Comparison of ENCODE assay signal across 36 cellular contexts in genomic region chr11:113732092-113732491, GRCh38. TPM values are rescaled to one million over a fixed set of nuclear protein-coding genes. Genes with fewer than 3 reads are reported as not detected.
"Had no signal": no experiment of that assay in that cellular context is flagged by ENCODE, and none has a peak within 500 bp of the region (broad histone marks: within the 10 kb centered on the region; RNA-seq: fewer than 3 reads in every experiment).

No MANE protein-coding gene starts in this region.

- H3K27me3 Mint-ChIP-seq: activated CD4-positive, alpha-beta memory T cell treated with anti-CD3 and anti-CD28 coated beads for 36 hours; activated CD4-positive, alpha-beta T cell treated with anti-CD3 and anti-CD28 coated beads for 36 hours; activated CD4-positive, alpha-beta T cell treated with anti-CD3 and anti-CD28 coated beads, Interleukin-2, amount 10 ng/mL, durations not matched to agents 24 days and 14 days; activated CD8-positive, alpha-beta memory T cell treated with anti-CD3 and anti-CD28 coated beads, Interleukin-2, amount 10 ng/mL, durations not matched to agents 7 days and 5 days; activated naive CD4-positive, alpha-beta T cell treated with anti-CD3 and anti-CD28 coated beads, Interleukin-2, amount 10 ng/mL, durations not matched to agents 7 days and 5 days; activated naive CD8-positive, alpha-beta T cell treated with anti-CD3 and anti-CD28 coated beads, Interleukin-2, amount 10 ng/mL, durations not matched to agents 7 days and 5 days; brain; central memory CD8-positive, alpha-beta T cell; effector memory CD8-positive, alpha-beta T cell had no signal

- DNase-seq: activated CD4-positive, alpha-beta memory T cell treated with anti-CD3 and anti-CD28 coated beads for 36 hours; activated CD4-positive, alpha-beta T cell treated with anti-CD3 and anti-CD28 coated beads for 36 hours; activated CD4-positive, alpha-beta T cell treated with anti-CD3 and anti-CD28 coated beads, Interleukin-2, amount 10 ng/mL, durations not matched to agents 24 days and 14 days; activated CD4-positive, CD25-positive, alpha-beta regulatory T cell; activated CD4-positive, CD25-positive, alpha-beta regulatory T cell treated with anti-CD3 and anti-CD28 coated beads, Interleukin-2, amount 50 U/mL, for 72 hours; activated CD8-positive, alpha-beta memory T cell treated with anti-CD3 and anti-CD28 coated beads, Interleukin-2, amount 10 ng/mL, durations not matched to agents 7 days and 5 days; activated CD8-positive, alpha-beta memory T cell treated with anti-CD3 and anti-CD28 coated beads, Interleukin-2, amount 50 U/mL, for 4 hours; activated CD8-positive, alpha-beta T cell treated with anti-CD3 and anti-CD28 coated beads, Interleukin-2, amount 10 ng/mL, durations not matched to agents 7 days and 5 days; activated effector memory CD4-positive, alpha-beta T cell treated with anti-CD3 and anti-CD28 coated beads, Interleukin-2, amount 50 U/mL, for 16 hours; activated naive CD4-positive, alpha-beta T cell treated with anti-CD3 and anti-CD28 coated beads, Interleukin-2, amount 10 ng/mL, durations not matched to agents 7 days and 5 days; activated naive CD8-positive, alpha-beta T cell treated with anti-CD3 and anti-CD28 coated beads, Interleukin-2, amount 10 ng/mL, durations not matched to agents 7 days and 5 days; activated T-cell treated with anti-CD3 and anti-CD28 coated beads, Interleukin-2, amount 50 U/mL, for 1 hour; activated T-cell treated with anti-CD3 and anti-CD28 coated beads, Interleukin-2, amount 50 U/mL, for 48 hours; amygdala; aorta; cortex of kidney; dermis blood vessel endothelial cell; effector CD4-positive, alpha-beta T cell; effector memory CD8-positive, alpha-beta T cell; erythroblast; foreskin melanocyte; T-helper 2 cell had no signal

- ATAC-seq: activated CD4-positive, alpha-beta T cell treated with anti-CD3 and anti-CD28 coated beads for 36 hours; activated CD8-positive, alpha-beta memory T cell treated with anti-CD3 and anti-CD28 coated beads, Interleukin-2, amount 10 ng/mL, durations not matched to agents 7 days and 5 days; activated CD8-positive, alpha-beta T cell treated with anti-CD3 and anti-CD28 coated beads, Interleukin-2, amount 10 ng/mL, durations not matched to agents 7 days and 5 days; activated naive CD4-positive, alpha-beta T cell treated with anti-CD3 and anti-CD28 coated beads, Interleukin-2, amount 50 U/mL, for 72 hours; effector memory CD8-positive, alpha-beta T cell; gastroesophageal sphincter had no signal

- H3K4me3 ChIP-seq: esophagus muscularis mucosa, gastroesophageal sphincter had no signal

- H3K9me3 Mint-ChIP-seq: activated CD4-positive, alpha-beta memory T cell treated with anti-CD3 and anti-CD28 coated beads for 36 hours; activated CD4-positive, alpha-beta T cell treated with anti-CD3 and anti-CD28 coated beads, Interleukin-2, amount 10 ng/mL, durations not matched to agents 24 days and 14 days; activated naive CD4-positive, alpha-beta T cell treated with anti-CD3 and anti-CD28 coated beads, Interleukin-2, amount 10 ng/mL, durations not matched to agents 7 days and 5 days; activated naive CD4-positive, alpha-beta T cell treated with anti-CD3 and anti-CD28 coated beads, Interleukin-2, amount 50 U/mL, for 72 hours; activated naive CD8-positive, alpha-beta T cell treated with anti-CD3 and anti-CD28 coated beads, Interleukin-2, amount 10 ng/mL, durations not matched to agents 7 days and 5 days; activated T-helper 1 cell treated with anti-CD3 and anti-CD28 coated beads, Interleukin-12 subunit alpha, Interleukin-12 subunit beta, Interleukin-2, Interleukin-4 antibody, amounts not matched to agents 30 ng/mL and 10 ng/mL and 1 ng/mL, durations not matched to agents 14 hours and 24 hours and 36 hours; activated T-helper 2 cell treated with anti-CD3 and anti-CD28 coated beads, Interferon-gamma antibody, Interleukin-2, Interleukin-4, amounts not matched to agents 10 μg/mL and 5 μg/mL and 100 μg/mL, durations not matched to agents 14 hours and 24 hours and 36 hours; brain; central memory CD8-positive, alpha-beta T cell; effector memory CD8-positive, alpha-beta T cell had no signal

- H3K27ac Mint-ChIP-seq: activated CD4-positive, alpha-beta memory T cell treated with anti-CD3 and anti-CD28 coated beads for 36 hours; activated CD4-positive, alpha-beta T cell treated with anti-CD3 and anti-CD28 coated beads for 36 hours; activated CD4-positive, alpha-beta T cell treated with anti-CD3 and anti-CD28 coated beads, Interleukin-2, amount 10 ng/mL, durations not matched to agents 24 days and 14 days; activated CD8-positive, alpha-beta memory T cell treated with anti-CD3 and anti-CD28 coated beads, Interleukin-2, amount 10 ng/mL, durations not matched to agents 7 days and 5 days; activated CD8-positive, alpha-beta T cell treated with anti-CD3 and anti-CD28 coated beads, Interleukin-2, amount 10 ng/mL, durations not matched to agents 7 days and 5 days; activated naive CD4-positive, alpha-beta T cell treated with anti-CD3 and anti-CD28 coated beads, Interleukin-2, amount 10 ng/mL, durations not matched to agents 7 days and 5 days; activated naive CD4-positive, alpha-beta T cell treated with anti-CD3 and anti-CD28 coated beads, Interleukin-2, amount 50 U/mL, for 72 hours; activated naive CD8-positive, alpha-beta T cell treated with anti-CD3 and anti-CD28 coated beads, Interleukin-2, amount 10 ng/mL, durations not matched to agents 7 days and 5 days; activated T-helper 1 cell treated with anti-CD3 and anti-CD28 coated beads, Interleukin-12 subunit alpha, Interleukin-12 subunit beta, Interleukin-2, Interleukin-4 antibody, amounts not matched to agents 30 ng/mL and 10 ng/mL and 1 ng/mL, durations not matched to agents 14 hours and 24 hours and 36 hours; activated T-helper 2 cell treated with anti-CD3 and anti-CD28 coated beads, Interferon-gamma antibody, Interleukin-2, Interleukin-4, amounts not matched to agents 10 μg/mL and 5 μg/mL and 100 μg/mL, durations not matched to agents 14 hours and 24 hours and 36 hours; brain had no signal

- H3K4me1 Mint-ChIP-seq: activated naive CD4-positive, alpha-beta T cell treated with anti-CD3 and anti-CD28 coated beads, Interleukin-2, amount 10 ng/mL, durations not matched to agents 7 days and 5 days; activated naive CD8-positive, alpha-beta T cell treated with anti-CD3 and anti-CD28 coated beads, Interleukin-2, amount 10 ng/mL, durations not matched to agents 7 days and 5 days; central memory CD8-positive, alpha-beta T cell had no signal

- H3K4me3 Mint-ChIP-seq: activated CD4-positive, alpha-beta memory T cell treated with anti-CD3 and anti-CD28 coated beads for 36 hours; activated CD4-positive, alpha-beta T cell treated with anti-CD3 and anti-CD28 coated beads for 36 hours; activated CD4-positive, alpha-beta T cell treated with anti-CD3 and anti-CD28 coated beads, Interleukin-2, amount 10 ng/mL, durations not matched to agents 24 days and 14 days; activated CD8-positive, alpha-beta memory T cell treated with anti-CD3 and anti-CD28 coated beads, Interleukin-2, amount 10 ng/mL, durations not matched to agents 7 days and 5 days; activated CD8-positive, alpha-beta T cell treated with anti-CD3 and anti-CD28 coated beads, Interleukin-2, amount 10 ng/mL, durations not matched to agents 7 days and 5 days; activated naive CD4-positive, alpha-beta T cell treated with anti-CD3 and anti-CD28 coated beads, Interleukin-2, amount 10 ng/mL, durations not matched to agents 7 days and 5 days; activated naive CD8-positive, alpha-beta T cell treated with anti-CD3 and anti-CD28 coated beads, Interleukin-2, amount 10 ng/mL, durations not matched to agents 7 days and 5 days; activated T-helper 1 cell treated with anti-CD3 and anti-CD28 coated beads, Interleukin-12 subunit alpha, Interleukin-12 subunit beta, Interleukin-2, Interleukin-4 antibody, amounts not matched to agents 30 ng/mL and 10 ng/mL and 1 ng/mL, durations not matched to agents 14 hours and 24 hours and 36 hours; brain; central memory CD8-positive, alpha-beta T cell; effector memory CD8-positive, alpha-beta T cell had no signal

RNA-seq across cellular contexts. Expression of gene CLDN25, which starts 47.5 kb away (rescaled TPM):
- total RNA-seq: activated CD4-positive, alpha-beta memory T cell treated with anti-CD3 and anti-CD28 coated beads for 36 hours; activated CD4-positive, alpha-beta T cell treated with anti-CD3 and anti-CD28 coated beads for 36 hours; activated CD4-positive, alpha-beta T cell treated with anti-CD3 and anti-CD28 coated beads, Interleukin-2, amount 10 ng/mL, durations not matched to agents 24 days and 14 days; activated CD8-positive, alpha-beta memory T cell treated with anti-CD3 and anti-CD28 coated beads for 36 hours; activated CD8-positive, alpha-beta memory T cell treated with anti-CD3 and anti-CD28 coated beads, Interleukin-2, amount 10 ng/mL, durations not matched to agents 7 days and 5 days; activated CD8-positive, alpha-beta T cell treated with anti-CD3 and anti-CD28 coated beads, Interleukin-2, amount 10 ng/mL, durations not matched to agents 7 days and 5 days; activated naive CD4-positive, alpha-beta T cell treated with anti-CD3 and anti-CD28 coated beads, Interleukin-2, amount 50 U/mL, for 72 hours; activated naive CD8-positive, alpha-beta T cell treated with anti-CD3 and anti-CD28 coated beads, Interleukin-2, amount 10 ng/mL, durations not matched to agents 7 days and 5 days; activated T-helper 1 cell treated with anti-CD3 and anti-CD28 coated beads, Interleukin-12 subunit alpha, Interleukin-12 subunit beta, Interleukin-2, Interleukin-4 antibody, amounts not matched to agents 30 ng/mL and 10 ng/mL and 1 ng/mL, durations not matched to agents 14 hours and 24 hours and 36 hours; activated T-helper 2 cell treated with anti-CD3 and anti-CD28 coated beads, Interferon-gamma antibody, Interleukin-2, Interleukin-4, amounts not matched to agents 10 μg/mL and 5 μg/mL and 100 μg/mL, durations not matched to agents 14 hours and 24 hours and 36 hours; aorta; bronchial epithelial cell; cardiac septum; cerebellum; dermis blood vessel endothelial cell; esophagus muscularis mucosa; fibroblast of villous mesenchyme; gastroesophageal sphincter; glomerular endothelial cell; T-helper 1 cell treated with Interleukin-12 subunit alpha and Interleukin-12 subunit beta and Interleukin-4 antibody, amounts not matched to agents 30 ng/mL and 1 ng/mL, for 36 hours had no signal
